ENCODE assay signal across 24 cellular contexts in the genomic region with DNA sequence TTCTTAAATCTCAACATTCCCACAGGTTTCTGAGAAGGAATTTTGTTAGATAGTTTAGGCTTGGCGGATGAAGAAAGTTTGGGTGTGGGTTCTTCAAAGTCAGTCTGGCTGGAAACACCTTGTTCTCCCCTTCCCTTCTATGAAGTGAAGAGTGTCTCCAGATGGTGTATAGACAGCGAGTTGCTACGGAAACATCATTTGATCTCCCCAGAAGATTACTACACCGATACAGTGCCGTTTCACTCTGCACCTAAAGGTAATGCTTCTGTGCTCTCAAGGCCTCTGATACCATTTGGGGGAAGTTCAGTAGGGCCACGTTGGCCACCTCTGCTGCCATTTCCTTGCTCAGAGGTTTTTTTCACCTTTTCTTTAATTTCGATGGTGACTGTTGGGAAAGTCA. TPM values are rescaled to one million over a fixed set of nuclear protein-coding genes. Genes with fewer than 3 reads are reported as not detected.
A peak's percentile ranks its signal among the peaks of the same experiment; 100 is the strongest.
DNase-seq lines count a peak whose midpoint lies in the region; TF ChIP-seq lines count a peak whose summit lies in the region.
"Had no signal": no experiment of that assay in that cellular context is flagged by ENCODE, and none has a peak within 500 bp of the region (broad histone marks: within the 10 kb centered on the region; RNA-seq: fewer than 3 reads in every experiment).

No MANE protein-coding gene starts in this region.

- DNase-seq in DMS 273 (lab: John Stamatoyannopoulos, UW; ENCODE audit: unreplicated experiment) (peak; percentile 25), DMS 273 treated with DMSO at 0.1 percent for 48 hours (lab: John Stamatoyannopoulos, UW) (no peak), NCI-H82 (lab: John Stamatoyannopoulos, UW) (peak; percentile 38), NCI-H82 treated with DMSO at 0.1 percent for 48 hours (lab: John Stamatoyannopoulos, UW; ENCODE audit: unreplicated experiment) (no peak), NCI-H2171 treated with DMSO at 0.1 percent for 48 hours (lab: John Stamatoyannopoulos, UW) (peak; percentile 39), NCI-H524 treated with DMSO at 0.1 percent for 48 hours (lab: John Stamatoyannopoulos, UW) (peak; percentile 28), DMS79 (lab: John Stamatoyannopoulos, UW) (no peak), prostate gland (ENCODE audit: low spot score) (no peak)
- DNase-seq: AML-193; Caco-2; Calu3; CD4-positive, alpha-beta T cell; CD8-positive, alpha-beta T cell; DND-41; EL; GDM1 had no signal

- 82% methylated on average over 7 of the region's 7 CpGs for WGBS in prostate gland

- TF ChIP-seq CTCF in prostate gland (IDR thresholded peaks at IDR 0.05), result no peak

- H3K4me3 ChIP-seq in prostate gland, result no peak overlapping the region
- H3K4me3 ChIP-seq: A549; BLaER1 treated with 17β-estradiol and CSF1 and Interleukin-3, amounts not matched to agents 10 nM and 100 nM; GM12878 had no signal

- no peak for TF ChIP-seq POLR2A in prostate gland (IDR thresholded peaks at IDR 0.05)

- intact Hi-C loops in prostate gland (cut with DNase I), result no loop called here

- H3K36me3 ChIP-seq in prostate gland, result no peaks in the 10 kb centered on the region
- H3K36me3 ChIP-seq: BLaER1 treated with 17β-estradiol and CSF1 and Interleukin-3, amounts not matched to agents 10 nM and 100 nM had no signal

- no peaks in the 10 kb centered on the region for H3K4me1 ChIP-seq in prostate gland (replicated peaks)
- H3K4me1 ChIP-seq: A549, Caco-2 had no signal

- no peaks in the 10 kb centered on the region for H3K27me3 ChIP-seq in prostate gland (replicated peaks; ENCODE audit: insufficient read depth)
- H3K27me3 ChIP-seq: BLaER1 treated with 17β-estradiol and CSF1 and Interleukin-3, amounts not matched to agents 10 nM and 100 nM had no signal

- no peaks in the 10 kb centered on the region for H3K9me3 ChIP-seq in prostate gland
- H3K9me3 ChIP-seq: A549, Caco-2 had no signal

- no peak overlapping the region for H3K27ac ChIP-seq in prostate gland
- H3K27ac ChIP-seq: 22Rv1; A549; BLaER1 treated with 17β-estradiol and CSF1 and Interleukin-3, amounts not matched to agents 10 nM and 100 nM; C4-2B had no signal

RNA-seq across cellular contexts. Expression of a gene that starts 20.6 kb away (rescaled TPM):
- 10 to 100 TPM in 1 of 2 donors, under 1 TPM in 1; 0.32 to 13.1 TPM for total RNA-seq in prostate gland
- total RNA-seq: A172, Daoy, G401 had no signal

RNA-seq across cellular contexts. Expression of a gene that starts 30.2 kb away (rescaled TPM):
- total RNA-seq in prostate gland, result 100 to 1,000 TPM in 1 of 2 donors, 10 to 100 TPM in 1; 29.7 to 176 TPM

Comparison
In these comparisons a context has a peak if more than half of its experiments do, and no peak if none do; other contexts are left out.
1. DNase-seq: peak in DMS 273 (single experiment), NCI-H82 (single experiment), NCI-H2171 treated with DMSO at 0.1 percent for 48 hours (single experiment) and NCI-H524 treated with DMSO at 0.1 percent for 48 hours (single experiment); none in DMS 273 treated with DMSO at 0.1 percent for 48 hours (single experiment), NCI-H82 treated with DMSO at 0.1 percent for 48 hours (single experiment), DMS79 (single experiment) and prostate gland (single experiment).